In genomic region chr9:31848505-31849285, GRCh38 we compare ENCODE assay signal across 1 cellular context.
A peak's percentile ranks its signal among the peaks of the same experiment; 100 is the strongest.
TF ChIP-seq lines count a peak whose summit lies in the region.

No MANE protein-coding gene starts in this region.

TF ChIP-seq in HepG2, 621 proteins besides CTCF, POLR2A, EP300 and RAD21 (continued from another document and continues in another):
- no peak for TF ChIP-seq ZNF253 (CRISPR knock-in tag; IDR thresholded peaks at IDR 0.05; ENCODE audit: borderline replicate concordance)
- 0 out of 2 replicates have a peak, but pooled peaks have one; percentile 19 for TF ChIP-seq NFYB (CRISPR knock-in tag; IDR thresholded peaks at IDR 0.05)
- 0 out of 2 replicates have a peak, but pooled peaks have one; percentile 25 for TF ChIP-seq HBP1 (CRISPR knock-in tag; IDR thresholded peaks at IDR 0.05; ENCODE audit: low read depth)
- TF ChIP-seq CEBPZ (IDR thresholded peaks at IDR 0.05; ENCODE audit: low read length): no peak
- TF ChIP-seq RARA (CRISPR knock-in tag; IDR thresholded peaks at IDR 0.05): no peak
- TF ChIP-seq GABPA (IDR thresholded peaks at IDR 0.05; ENCODE audit: low read depth, low read length): peak; percentile 42; the same call in 1 of the 2 replicates
- peak; percentile 81 for TF ChIP-seq GABPA (CRISPR knock-in tag; IDR thresholded peaks at IDR 0.05; ENCODE audit: low read depth)
- no peak for TF ChIP-seq CREBL2 (CRISPR knock-in tag; IDR thresholded peaks at IDR 0.05; ENCODE audit: borderline replicate concordance)
- TF ChIP-seq SRF (IDR thresholded peaks at IDR 0.05; ENCODE audit: low read depth, low read length): no peak
- no peak for TF ChIP-seq KDM3A (CRISPR knock-in tag; IDR thresholded peaks at IDR 0.05; ENCODE audit: low read depth)
- TF ChIP-seq YY1 (IDR thresholded peaks at IDR 0.05; ENCODE audit: insufficient read depth, insufficient replicate concordance, low read depth, low read length): peak; percentile 48
- TF ChIP-seq, protein P1, sequence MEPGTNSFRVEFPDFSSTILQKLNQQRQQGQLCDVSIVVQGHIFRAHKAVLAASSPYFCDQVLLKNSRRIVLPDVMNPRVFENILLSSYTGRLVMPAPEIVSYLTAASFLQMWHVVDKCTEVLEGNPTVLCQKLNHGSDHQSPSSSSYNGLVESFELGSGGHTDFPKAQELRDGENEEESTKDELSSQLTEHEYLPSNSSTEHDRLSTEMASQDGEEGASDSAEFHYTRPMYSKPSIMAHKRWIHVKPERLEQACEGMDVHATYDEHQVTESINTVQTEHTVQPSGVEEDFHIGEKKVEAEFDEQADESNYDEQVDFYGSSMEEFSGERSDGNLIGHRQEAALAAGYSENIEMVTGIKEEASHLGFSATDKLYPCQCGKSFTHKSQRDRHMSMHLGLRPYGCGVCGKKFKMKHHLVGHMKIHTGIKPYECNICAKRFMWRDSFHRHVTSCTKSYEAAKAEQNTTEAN (CRISPR knock-in tag; conservative IDR thresholded peaks at IDR 0.05): peak; percentile 68
- peak; percentile 16; the same call in 1 of the 2 replicates for TF ChIP-seq FOXC1 (CRISPR knock-in tag; IDR thresholded peaks at IDR 0.05; ENCODE audit: borderline replicate concordance)
- TF ChIP-seq, protein P2, sequence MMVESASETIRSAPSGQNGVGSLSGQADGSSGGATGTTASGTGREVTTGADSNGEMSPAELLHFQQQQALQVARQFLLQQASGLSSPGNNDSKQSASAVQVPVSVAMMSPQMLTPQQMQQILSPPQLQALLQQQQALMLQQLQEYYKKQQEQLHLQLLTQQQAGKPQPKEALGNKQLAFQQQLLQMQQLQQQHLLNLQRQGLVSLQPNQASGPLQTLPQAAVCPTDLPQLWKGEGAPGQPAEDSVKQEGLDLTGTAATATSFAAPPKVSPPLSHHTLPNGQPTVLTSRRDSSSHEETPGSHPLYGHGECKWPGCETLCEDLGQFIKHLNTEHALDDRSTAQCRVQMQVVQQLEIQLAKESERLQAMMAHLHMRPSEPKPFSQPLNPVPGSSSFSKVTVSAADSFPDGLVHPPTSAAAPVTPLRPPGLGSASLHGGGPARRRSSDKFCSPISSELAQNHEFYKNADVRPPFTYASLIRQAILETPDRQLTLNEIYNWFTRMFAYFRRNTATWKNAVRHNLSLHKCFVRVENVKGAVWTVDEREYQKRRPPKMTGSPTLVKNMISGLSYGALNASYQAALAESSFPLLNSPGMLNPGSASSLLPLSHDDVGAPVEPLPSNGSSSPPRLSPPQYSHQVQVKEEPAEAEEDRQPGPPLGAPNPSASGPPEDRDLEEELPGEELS (CRISPR knock-in tag; IDR thresholded peaks at IDR 0.05): peak; percentile 49; the same call in 1 of the 2 replicates
- TF ChIP-seq HNRNPUL1 (IDR thresholded peaks at IDR 0.05; ENCODE audit: low read depth, low read length): no peak
- TF ChIP-seq ZNF292 (CRISPR knock-in tag; IDR thresholded peaks at IDR 0.05; ENCODE audit: borderline replicate concordance, low read depth): peak; percentile 16; the same call in 1 of the 2 replicates
- TF ChIP-seq SALL2 (CRISPR knock-in tag; IDR thresholded peaks at IDR 0.05): 0 out of 2 replicates have a peak, but pooled peaks have one; percentile 40
- peak; percentile 83 for TF ChIP-seq ISX (CRISPR knock-in tag; conservative IDR thresholded peaks at IDR 0.05)
- TF ChIP-seq, protein P3, sequence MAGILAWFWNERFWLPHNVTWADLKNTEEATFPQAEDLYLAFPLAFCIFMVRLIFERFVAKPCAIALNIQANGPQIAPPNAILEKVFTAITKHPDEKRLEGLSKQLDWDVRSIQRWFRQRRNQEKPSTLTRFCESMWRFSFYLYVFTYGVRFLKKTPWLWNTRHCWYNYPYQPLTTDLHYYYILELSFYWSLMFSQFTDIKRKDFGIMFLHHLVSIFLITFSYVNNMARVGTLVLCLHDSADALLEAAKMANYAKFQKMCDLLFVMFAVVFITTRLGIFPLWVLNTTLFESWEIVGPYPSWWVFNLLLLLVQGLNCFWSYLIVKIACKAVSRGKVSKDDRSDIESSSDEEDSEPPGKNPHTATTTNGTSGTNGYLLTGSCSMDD (CRISPR knock-in tag; IDR thresholded peaks at IDR 0.05): no peak
- TF ChIP-seq ZNF484 (CRISPR knock-in tag; IDR thresholded peaks at IDR 0.05; ENCODE audit: borderline replicate concordance, low read depth): no peak
- TF ChIP-seq NR3C1 (CRISPR knock-in tag; IDR thresholded peaks at IDR 0.05): no peak
- 0 out of 2 replicates have a peak, but pooled peaks have one; percentile 78 for TF ChIP-seq CREB3 (CRISPR knock-in tag; IDR thresholded peaks at IDR 0.05)
- TF ChIP-seq ZFY (CRISPR knock-in tag; IDR thresholded peaks at IDR 0.05): peak; percentile 69
- no peak for TF ChIP-seq LRRFIP1 (CRISPR knock-in tag; conservative IDR thresholded peaks at IDR 0.05)
- 0 out of 2 replicates have a peak, but pooled peaks have one; percentile 42 for TF ChIP-seq BRD4 (CRISPR knock-in tag; IDR thresholded peaks at IDR 0.05)
- no peak for TF ChIP-seq ZNF780A (CRISPR knock-in tag; IDR thresholded peaks at IDR 0.05)
- peak; percentile 62; the same call in 1 of the 2 replicates for TF ChIP-seq ZNF543 (CRISPR knock-in tag; IDR thresholded peaks at IDR 0.05)
- no peak for TF ChIP-seq ZNF878 (CRISPR knock-in tag; IDR thresholded peaks at IDR 0.05)
- no peak for TF ChIP-seq AKNA (CRISPR knock-in tag; IDR thresholded peaks at IDR 0.05; ENCODE audit: borderline replicate concordance)
- TF ChIP-seq MEIS2 (CRISPR knock-in tag; IDR thresholded peaks at IDR 0.05): 0 out of 2 replicates have a peak, but pooled peaks have one; percentile 38
- no peak for TF ChIP-seq CHD4 (IDR thresholded peaks at IDR 0.05; ENCODE audit: borderline replicate concordance, low read length)
- TF ChIP-seq, protein P4, sequence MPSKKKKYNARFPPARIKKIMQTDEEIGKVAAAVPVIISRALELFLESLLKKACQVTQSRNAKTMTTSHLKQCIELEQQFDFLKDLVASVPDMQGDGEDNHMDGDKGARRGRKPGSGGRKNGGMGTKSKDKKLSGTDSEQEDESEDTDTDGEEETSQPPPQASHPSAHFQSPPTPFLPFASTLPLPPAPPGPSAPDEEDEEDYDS (CRISPR knock-in tag; IDR thresholded peaks at IDR 0.05): peak; percentile 76
- TF ChIP-seq, protein P5, sequence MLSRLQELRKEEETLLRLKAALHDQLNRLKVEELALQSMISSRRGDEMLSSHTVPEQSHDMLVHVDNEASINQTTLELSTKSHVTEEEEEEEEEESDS (CRISPR knock-in tag; IDR thresholded peaks at IDR 0.05; ENCODE audit: borderline replicate concordance): no peak
- TF ChIP-seq ZNF17 (CRISPR knock-in tag; IDR thresholded peaks at IDR 0.05): no peak
- TF ChIP-seq, protein P6, sequence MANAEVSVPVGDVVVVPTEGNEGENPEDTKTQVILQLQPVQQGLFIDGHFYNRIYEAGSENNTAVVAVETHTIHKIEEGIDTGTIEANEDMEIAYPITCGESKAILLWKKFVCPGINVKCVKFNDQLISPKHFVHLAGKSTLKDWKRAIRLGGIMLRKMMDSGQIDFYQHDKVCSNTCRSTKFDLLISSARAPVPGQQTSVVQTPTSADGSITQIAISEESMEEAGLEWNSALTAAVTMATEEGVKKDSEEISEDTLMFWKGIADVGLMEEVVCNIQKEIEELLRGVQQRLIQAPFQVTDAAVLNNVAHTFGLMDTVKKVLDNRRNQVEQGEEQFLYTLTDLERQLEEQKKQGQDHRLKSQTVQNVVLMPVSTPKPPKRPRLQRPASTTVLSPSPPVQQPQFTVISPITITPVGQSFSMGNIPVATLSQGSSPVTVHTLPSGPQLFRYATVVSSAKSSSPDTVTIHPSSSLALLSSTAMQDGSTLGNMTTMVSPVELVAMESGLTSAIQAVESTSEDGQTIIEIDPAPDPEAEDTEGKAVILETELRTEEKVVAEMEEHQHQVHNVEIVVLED (CRISPR knock-in tag; IDR thresholded peaks at IDR 0.05; ENCODE audit: borderline replicate concordance): no peak
- TF ChIP-seq REPIN1 (CRISPR knock-in tag; IDR thresholded peaks at IDR 0.05; ENCODE audit: borderline replicate concordance, low read depth): peak; percentile 33; the same call in 1 of the 2 replicates
- TF ChIP-seq ZNF256 (CRISPR knock-in tag; conservative IDR thresholded peaks at IDR 0.05): peak; percentile 59; the same call in 1 of the 2 replicates
